Comparison of ENCODE assay signal across 1 cellular context in genomic region chr9:117927354-117927753, GRCh38.
TF ChIP-seq lines count a peak whose summit lies in the region.

No MANE protein-coding gene starts in this region.

TF ChIP-seq in GM23338, 12 proteins besides CTCF, POLR2A, EP300 and RAD21 (continued from another document):
- TF ChIP-seq REST (IDR thresholded peaks at IDR 0.05; ENCODE audit: unreplicated experiment) (no peak), NANOG (IDR thresholded peaks at IDR 0.05; ENCODE audit: borderline replicate concordance) (no peak)
TF ChIP-seq in GM23338: peak in this region for 0.
